In the genomic region with DNA sequence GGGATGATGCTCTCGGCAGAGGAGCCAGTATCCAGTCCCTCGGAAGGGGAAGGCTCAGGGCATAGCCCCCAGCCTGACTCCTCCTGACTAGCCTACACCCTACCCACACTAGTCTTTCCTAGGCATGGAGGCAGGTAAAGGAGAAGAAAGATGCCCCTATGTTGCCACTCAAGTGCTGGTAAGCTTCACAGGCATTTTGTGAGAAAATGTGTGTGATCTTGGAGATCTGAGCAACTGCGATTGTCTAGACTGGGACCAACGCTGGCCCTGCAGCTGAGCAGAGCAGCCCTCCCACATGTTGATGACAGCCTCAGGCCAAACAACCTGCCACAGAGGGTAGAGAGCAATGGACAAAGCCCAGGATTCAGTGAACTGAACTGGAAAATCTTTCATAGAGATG, we compare ENCODE assay signal across 26 cellular contexts. TPM values are rescaled to one million over a fixed set of nuclear protein-coding genes. Genes with fewer than 3 reads are reported as not detected.
"Had no signal": no experiment of that assay in that cellular context is flagged by ENCODE, and none has a peak within 500 bp of the region (broad histone marks: within the 10 kb centered on the region; RNA-seq: fewer than 3 reads in every experiment).

No MANE protein-coding gene starts in this region.

- H3K9me3 ChIP-seq: heart right ventricle, lower lobe of right lung, mucosa of descending colon, neutrophil, pancreas, right atrium auricular region, tibial nerve, uterus had no signal

- H3K4me3 ChIP-seq: heart right ventricle, lower lobe of right lung, mucosa of descending colon, pancreas, right atrium auricular region, tibial nerve, uterus had no signal

- H3K27ac ChIP-seq: heart right ventricle, lower lobe of right lung, neutrophil, pancreas, right atrium auricular region, tibial nerve, uterus had no signal

- H3K36me3 ChIP-seq: heart right ventricle, lower lobe of right lung, neutrophil, pancreas, right atrium auricular region, tibial nerve, uterus had no signal

- H3K27me3 ChIP-seq: pancreas, right atrium auricular region, tibial nerve, uterus had no signal

- ATAC-seq: activated naive CD4-positive, alpha-beta T cell treated with anti-CD3 and anti-CD28 coated beads, Interleukin-2, amount 50 U/mL, for 72 hours; left lobe of liver; pancreas; T-helper 17 cell had no signal

- H3K4me1 ChIP-seq: uterus had no signal

- DNase-seq: activated CD4-positive, alpha-beta memory T cell treated with anti-CD3 and anti-CD28 coated beads for 36 hours; activated CD4-positive, alpha-beta T cell treated with anti-CD3 and anti-CD28 coated beads, Interleukin-2, amount 10 ng/mL, durations not matched to agents 24 days and 14 days; activated CD4-positive, CD25-positive, alpha-beta regulatory T cell treated with anti-CD3 and anti-CD28 coated beads, Interleukin-2, amount 50 U/mL, for 72 hours; activated T-cell treated with anti-CD3 and anti-CD28 coated beads, Interleukin-2, amount 50 U/mL, for 48 hours; dermis blood vessel endothelial cell; effector CD8-positive, alpha-beta T cell; foreskin melanocyte; heart right ventricle; kidney glomerular epithelial cell; lower lobe of right lung; stimulated activated CD4-positive, alpha-beta T cell treated with anti-CD3 and anti-CD28 coated beads, Interleukin-15, amount 100 ng/mL, for 24 hours; stimulated activated CD4-positive, alpha-beta T cell treated with anti-CD3 and anti-CD28 coated beads, Interleukin-2, amount 100 ng/mL, for 24 hours; stimulated activated naive CD4-positive, alpha-beta T cell treated with Interleukin-2 at 50 U/mL for 16 hours; T-helper 17 cell; T1000; uterus had no signal

RNA-seq across cellular contexts. Expression of gene ATP12A, which starts 11.7 kb away (rescaled TPM):
- total RNA-seq: dermis blood vessel endothelial cell, glomerular endothelial cell, heart right ventricle, left lobe of liver, mesenteric fat pad, mucosa of descending colon, pulmonary artery endothelial cell, right atrium auricular region, T-helper 17 cell, tibial nerve, uterus had no signal
- polyA plus RNA-seq: heart right ventricle had no signal
